1 cellular context compared by ENCODE assay signal in genomic region chr17:55284001-55284884, GRCh38.
TF ChIP-seq lines count a peak whose summit lies in the region.

No MANE protein-coding gene starts in this region.

TF ChIP-seq in HepG2, 621 proteins besides CTCF, POLR2A, EP300 and RAD21 (continued from another document and continues in another):
- TF ChIP-seq ZBED4 (CRISPR knock-in tag; IDR thresholded peaks at IDR 0.05; ENCODE audit: borderline replicate concordance) (peak; percentile 89), MED8 (CRISPR knock-in tag; IDR thresholded peaks at IDR 0.05; ENCODE audit: insufficient replicate concordance) (peak; percentile 97), NBN (conservative IDR thresholded peaks at IDR 0.05) (no peak), SP1 (IDR thresholded peaks at IDR 0.05) (no peak), SP1 (CRISPR knock-in tag; IDR thresholded peaks at IDR 0.05) (no peak; the same call in 1 of the 2 replicates), ZNF160 (CRISPR knock-in tag; IDR thresholded peaks at IDR 0.05) (peak; percentile 78; the same call in 1 of the 2 replicates), AGO1 (IDR thresholded peaks at IDR 0.05; ENCODE audit: low read depth, low read length, poor library complexity, severe bottlenecking) (no peak), ZNF780A (CRISPR knock-in tag; IDR thresholded peaks at IDR 0.05) (peak; percentile 85; the same call in 1 of the 2 replicates), ZNF747 (CRISPR knock-in tag; IDR thresholded peaks at IDR 0.05; ENCODE audit: borderline replicate concordance) (peak; percentile 90; the same call in 1 of the 2 replicates), HNF1A (IDR thresholded peaks at IDR 0.05; ENCODE audit: low read depth) (peak; percentile 98), HNF1A (CRISPR knock-in tag; IDR thresholded peaks at IDR 0.05; ENCODE audit: borderline replicate concordance) (peak; percentile 99), SNAPC2 (CRISPR knock-in tag; IDR thresholded peaks at IDR 0.05) (peak; percentile 83; the same call in 1 of the 2 replicates), CHD2 (IDR thresholded peaks at IDR 0.05; ENCODE audit: low read depth, low read length) (0 out of 2 replicates have a peak, but pooled peaks have one; percentile 23), ZNF550 (CRISPR knock-in tag; IDR thresholded peaks at IDR 0.05; ENCODE audit: borderline replicate concordance) (no peak), ZNF503 (CRISPR knock-in tag; IDR thresholded peaks at IDR 0.05) (peak; percentile 82), HINFP (CRISPR knock-in tag; IDR thresholded peaks at IDR 0.05; ENCODE audit: low read depth) (peak; percentile 85), SALL2 (CRISPR knock-in tag; IDR thresholded peaks at IDR 0.05) (no peak; the same call in 1 of the 2 replicates), ZNF143 (CRISPR knock-in tag; IDR thresholded peaks at IDR 0.05) (no peak), CENPT (CRISPR knock-in tag; IDR thresholded peaks at IDR 0.05; ENCODE audit: low read depth) (no peak), PITX1 (CRISPR knock-in tag; IDR thresholded peaks at IDR 0.05) (peak; percentile 98), SMYD3 (CRISPR knock-in tag; IDR thresholded peaks at IDR 0.05) (peak; percentile 24; the same call in 1 of the 2 replicates), POLR2AphosphoS5 (IDR thresholded peaks at IDR 0.05; ENCODE audit: low read depth, low read length) (peak; percentile 84), MYC (CRISPR knock-in tag; IDR thresholded peaks at IDR 0.05; ENCODE audit: borderline replicate concordance) (0 out of 2 replicates have a peak, but pooled peaks have one; percentile 19), JUND (CRISPR knock-in tag; IDR thresholded peaks at IDR 0.05) (peak; percentile 89), ZNF790 (CRISPR knock-in tag; IDR thresholded peaks at IDR 0.05; ENCODE audit: borderline replicate concordance) (peak; percentile 74; the same call in 1 of the 2 replicates), ZNF275 (CRISPR knock-in tag; IDR thresholded peaks at IDR 0.05; ENCODE audit: borderline replicate concordance) (no peak), ZBTB43 (CRISPR knock-in tag; conservative IDR thresholded peaks at IDR 0.05) (peak; percentile 80), ZBTB7B (CRISPR knock-in tag; IDR thresholded peaks at IDR 0.05) (peak; percentile 96), ZNF234 (CRISPR knock-in tag; conservative IDR thresholded peaks at IDR 0.05) (0 out of 2 replicates have a peak, but pooled peaks have one; percentile 42), ZNF318 (CRISPR knock-in tag; IDR thresholded peaks at IDR 0.05) (peak; percentile 27; the same call in 1 of the 2 replicates), HOMEZ (CRISPR knock-in tag; IDR thresholded peaks at IDR 0.05; ENCODE audit: low read depth) (peak; percentile 81; the same call in 1 of the 2 replicates)
